Comparison of ENCODE assay signal across 2 cellular contexts in the genomic region with DNA sequence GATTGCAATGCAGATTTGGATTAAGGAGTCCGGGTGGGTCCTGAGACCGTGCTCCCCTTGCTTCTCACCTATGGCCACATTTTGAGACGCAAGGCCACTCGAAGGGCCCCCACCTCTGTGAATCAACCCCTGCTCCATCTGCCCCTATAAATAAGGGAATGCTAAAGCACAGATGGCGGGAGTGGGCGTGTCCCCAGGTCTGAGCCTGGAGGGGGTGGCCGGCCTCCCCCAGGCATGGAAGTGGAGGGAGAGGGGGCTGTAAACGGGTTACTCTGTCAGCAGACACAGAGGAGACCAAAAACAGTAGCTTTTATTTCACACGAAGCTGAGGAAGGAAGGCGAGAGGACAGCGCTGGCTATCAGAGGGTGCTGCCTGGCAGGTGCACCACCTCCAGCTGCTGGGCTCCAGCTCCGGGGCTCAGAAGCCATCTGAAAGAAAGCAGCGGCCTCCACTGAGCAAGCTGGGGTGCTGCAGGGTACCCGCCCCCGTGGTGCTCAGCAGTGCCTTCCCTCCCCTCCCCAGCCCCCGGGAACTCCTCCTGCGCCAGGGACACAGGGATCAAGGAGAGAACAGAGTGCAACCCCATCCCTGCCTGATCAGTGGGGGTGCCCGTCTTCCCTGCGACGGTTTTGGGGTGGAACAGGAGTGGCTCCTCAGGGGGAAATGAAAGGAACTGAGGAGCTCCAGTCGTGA.
TF ChIP-seq lines count a peak whose summit lies in the region.

No MANE protein-coding gene starts in this region.

TF ChIP-seq in GM23338, 12 proteins besides CTCF, POLR2A, EP300 and RAD21 (continued from another document and continues in another):
- TF ChIP-seq, protein P1, sequence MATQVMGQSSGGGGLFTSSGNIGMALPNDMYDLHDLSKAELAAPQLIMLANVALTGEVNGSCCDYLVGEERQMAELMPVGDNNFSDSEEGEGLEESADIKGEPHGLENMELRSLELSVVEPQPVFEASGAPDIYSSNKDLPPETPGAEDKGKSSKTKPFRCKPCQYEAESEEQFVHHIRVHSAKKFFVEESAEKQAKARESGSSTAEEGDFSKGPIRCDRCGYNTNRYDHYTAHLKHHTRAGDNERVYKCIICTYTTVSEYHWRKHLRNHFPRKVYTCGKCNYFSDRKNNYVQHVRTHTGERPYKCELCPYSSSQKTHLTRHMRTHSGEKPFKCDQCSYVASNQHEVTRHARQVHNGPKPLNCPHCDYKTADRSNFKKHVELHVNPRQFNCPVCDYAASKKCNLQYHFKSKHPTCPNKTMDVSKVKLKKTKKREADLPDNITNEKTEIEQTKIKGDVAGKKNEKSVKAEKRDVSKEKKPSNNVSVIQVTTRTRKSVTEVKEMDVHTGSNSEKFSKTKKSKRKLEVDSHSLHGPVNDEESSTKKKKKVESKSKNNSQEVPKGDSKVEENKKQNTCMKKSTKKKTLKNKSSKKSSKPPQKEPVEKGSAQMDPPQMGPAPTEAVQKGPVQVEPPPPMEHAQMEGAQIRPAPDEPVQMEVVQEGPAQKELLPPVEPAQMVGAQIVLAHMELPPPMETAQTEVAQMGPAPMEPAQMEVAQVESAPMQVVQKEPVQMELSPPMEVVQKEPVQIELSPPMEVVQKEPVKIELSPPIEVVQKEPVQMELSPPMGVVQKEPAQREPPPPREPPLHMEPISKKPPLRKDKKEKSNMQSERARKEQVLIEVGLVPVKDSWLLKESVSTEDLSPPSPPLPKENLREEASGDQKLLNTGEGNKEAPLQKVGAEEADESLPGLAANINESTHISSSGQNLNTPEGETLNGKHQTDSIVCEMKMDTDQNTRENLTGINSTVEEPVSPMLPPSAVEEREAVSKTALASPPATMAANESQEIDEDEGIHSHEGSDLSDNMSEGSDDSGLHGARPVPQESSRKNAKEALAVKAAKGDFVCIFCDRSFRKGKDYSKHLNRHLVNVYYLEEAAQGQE (IDR thresholded peaks at IDR 0.05; ENCODE audit: unreplicated experiment) = no peak
- no peak for TF ChIP-seq CREB1 (CRISPR knock-in tag; IDR thresholded peaks at IDR 0.05; ENCODE audit: low read depth)
- no peak for TF ChIP-seq STAT1 (IDR thresholded peaks at IDR 0.05; ENCODE audit: unreplicated experiment)
- no peak for TF ChIP-seq EZH2 (IDR thresholded peaks at IDR 0.05; ENCODE audit: low read depth, unreplicated experiment)
- TF ChIP-seq, protein P2, sequence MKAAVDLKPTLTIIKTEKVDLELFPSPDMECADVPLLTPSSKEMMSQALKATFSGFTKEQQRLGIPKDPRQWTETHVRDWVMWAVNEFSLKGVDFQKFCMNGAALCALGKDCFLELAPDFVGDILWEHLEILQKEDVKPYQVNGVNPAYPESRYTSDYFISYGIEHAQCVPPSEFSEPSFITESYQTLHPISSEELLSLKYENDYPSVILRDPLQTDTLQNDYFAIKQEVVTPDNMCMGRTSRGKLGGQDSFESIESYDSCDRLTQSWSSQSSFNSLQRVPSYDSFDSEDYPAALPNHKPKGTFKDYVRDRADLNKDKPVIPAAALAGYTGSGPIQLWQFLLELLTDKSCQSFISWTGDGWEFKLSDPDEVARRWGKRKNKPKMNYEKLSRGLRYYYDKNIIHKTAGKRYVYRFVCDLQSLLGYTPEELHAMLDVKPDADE (IDR thresholded peaks at IDR 0.05) = no peak
- TF ChIP-seq ZNF114 (CRISPR knock-in tag; IDR thresholded peaks at IDR 0.05) = no peak
- no peak for TF ChIP-seq EZH2phosphoT487 (IDR thresholded peaks at IDR 0.05; ENCODE audit: unreplicated experiment)
- TF ChIP-seq POLR2AphosphoS5 (IDR thresholded peaks at IDR 0.05; ENCODE audit: low read depth) = no peak

TF ChIP-seq in K562, 482 proteins besides CTCF, POLR2A, EP300 and RAD21:
- TF ChIP-seq, protein P3, sequence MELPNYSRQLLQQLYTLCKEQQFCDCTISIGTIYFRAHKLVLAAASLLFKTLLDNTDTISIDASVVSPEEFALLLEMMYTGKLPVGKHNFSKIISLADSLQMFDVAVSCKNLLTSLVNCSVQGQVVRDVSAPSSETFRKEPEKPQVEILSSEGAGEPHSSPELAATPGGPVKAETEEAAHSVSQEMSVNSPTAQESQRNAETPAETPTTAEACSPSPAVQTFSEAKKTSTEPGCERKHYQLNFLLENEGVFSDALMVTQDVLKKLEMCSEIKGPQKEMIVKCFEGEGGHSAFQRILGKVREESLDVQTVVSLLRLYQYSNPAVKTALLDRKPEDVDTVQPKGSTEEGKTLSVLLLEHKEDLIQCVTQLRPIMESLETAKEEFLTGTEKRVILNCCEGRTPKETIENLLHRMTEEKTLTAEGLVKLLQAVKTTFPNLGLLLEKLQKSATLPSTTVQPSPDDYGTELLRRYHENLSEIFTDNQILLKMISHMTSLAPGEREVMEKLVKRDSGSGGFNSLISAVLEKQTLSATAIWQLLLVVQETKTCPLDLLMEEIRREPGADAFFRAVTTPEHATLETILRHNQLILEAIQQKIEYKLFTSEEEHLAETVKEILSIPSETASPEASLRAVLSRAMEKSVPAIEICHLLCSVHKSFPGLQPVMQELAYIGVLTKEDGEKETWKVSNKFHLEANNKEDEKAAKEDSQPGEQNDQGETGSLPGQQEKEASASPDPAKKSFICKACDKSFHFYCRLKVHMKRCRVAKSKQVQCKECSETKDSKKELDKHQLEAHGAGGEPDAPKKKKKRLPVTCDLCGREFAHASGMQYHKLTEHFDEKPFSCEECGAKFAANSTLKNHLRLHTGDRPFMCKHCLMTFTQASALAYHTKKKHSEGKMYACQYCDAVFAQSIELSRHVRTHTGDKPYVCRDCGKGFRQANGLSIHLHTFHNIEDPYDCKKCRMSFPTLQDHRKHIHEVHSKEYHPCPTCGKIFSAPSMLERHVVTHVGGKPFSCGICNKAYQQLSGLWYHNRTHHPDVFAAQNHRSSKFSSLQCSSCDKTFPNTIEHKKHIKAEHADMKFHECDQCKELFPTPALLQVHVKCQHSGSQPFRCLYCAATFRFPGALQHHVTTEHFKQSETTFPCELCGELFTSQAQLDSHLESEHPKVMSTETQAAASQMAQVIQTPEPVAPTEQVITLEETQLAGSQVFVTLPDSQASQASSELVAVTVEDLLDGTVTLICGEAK (IDR thresholded peaks at IDR 0.05) = no peak
- TF ChIP-seq, protein P3 (CRISPR knock-in tag; IDR thresholded peaks at IDR 0.05) = no peak
- TF ChIP-seq CBX3 (IDR thresholded peaks at IDR 0.05; ENCODE audit: borderline replicate concordance in 1 of 2, low read length in 2 of 2) = no peak
- no peak for TF ChIP-seq NCOA4 (IDR thresholded peaks at IDR 0.05; ENCODE audit: partially characterized antibody)
- TF ChIP-seq SRSF1 (IDR thresholded peaks at IDR 0.05; ENCODE audit: low read depth, low read length) = no peak
